ENCODE assay signal across 18 cellular contexts in the genomic region with DNA sequence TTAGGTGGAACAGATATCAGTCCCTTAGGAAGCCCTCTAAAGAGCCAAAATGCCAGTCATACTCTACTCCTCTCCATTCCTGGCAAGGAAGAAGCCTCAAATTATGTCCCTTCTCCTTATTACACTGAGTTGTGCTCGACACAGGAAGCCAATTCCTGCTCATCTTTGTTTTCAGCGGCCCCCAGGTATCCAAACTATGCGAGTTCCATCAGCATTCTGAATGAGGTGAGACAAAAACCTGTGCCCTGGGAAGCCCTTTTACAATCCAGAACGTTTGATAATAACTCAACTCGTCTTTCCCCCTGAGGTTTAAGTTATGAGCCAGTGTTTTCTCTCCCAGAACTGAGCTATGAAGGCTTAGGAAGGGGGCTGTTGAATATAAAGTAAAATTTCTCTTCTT.
DNase-seq lines count a peak whose midpoint lies in the region; ATAC-seq lines count a peak whose summit lies in the region.
"Had no signal": no experiment of that assay in that cellular context is flagged by ENCODE, and none has a peak within 500 bp of the region (broad histone marks: within the 10 kb centered on the region; RNA-seq: fewer than 3 reads in every experiment).

No MANE protein-coding gene starts in this region.

- no peaks in the 10 kb centered on the region for H4K20me1 ChIP-seq in Karpas-422 (ENCODE audit: insufficient read depth, low read depth, low read length)
- H4K20me1 ChIP-seq: BLaER1 treated with 17β-estradiol and CSF1 and Interleukin-3, amounts not matched to agents 10 nM and 100 nM had no signal

- no peaks in the 10 kb centered on the region for H3K27me3 ChIP-seq in HUES6 (ENCODE audit: control insufficient read depth, insufficient read depth, low read length)
- no peaks in the 10 kb centered on the region for H3K27me3 ChIP-seq in mesendoderm (ENCODE audit: insufficient read depth, low read length, poor library complexity)
- no peaks in the 10 kb centered on the region for H3K27me3 ChIP-seq in Karpas-422 (ENCODE audit: low read length)
- H3K27me3 ChIP-seq: BLaER1 treated with 17β-estradiol and CSF1 and Interleukin-3, amounts not matched to agents 10 nM and 100 nM had no signal

- H2AFZ ChIP-seq in Karpas-422 (ENCODE audit: low read length) = no peak overlapping the region

- peak overlapping the region; percentile 21; the same call in 1 of the 2 replicates for H3K4me3 ChIP-seq in HUES6 (ENCODE audit: low read depth, low read length)
- H3K4me3 ChIP-seq in mesendoderm (ENCODE audit: low read length) = no peak overlapping the region
- no peak overlapping the region for H3K4me3 ChIP-seq in Karpas-422 (ENCODE audit: low read length)
- H3K4me3 ChIP-seq: BLaER1 treated with 17β-estradiol and CSF1 and Interleukin-3, amounts not matched to agents 10 nM and 100 nM had no signal

- no peak overlapping the region for H4K5ac ChIP-seq in mesendoderm (ENCODE audit: low read length)

- H3K27ac ChIP-seq in HUES6 (ENCODE audit: low read depth, low read length) (peak overlapping the region; percentile 49), mesendoderm (ENCODE audit: low read depth, low read length) (peak overlapping the region; percentile 47), Karpas-422 (ENCODE audit: low read length) (no peak overlapping the region)
- H3K27ac ChIP-seq: BLaER1 treated with 17β-estradiol and CSF1 and Interleukin-3, amounts not matched to agents 10 nM and 100 nM had no signal

- no peaks in the 10 kb centered on the region for H3K79me1 ChIP-seq in mesendoderm (ENCODE audit: low read length)

- H3K9me2 ChIP-seq in Karpas-422 (replicated peaks; ENCODE audit: insufficient read depth, low read length) = 0 out of 2 replicates have a peak, but pooled peaks cover 3% of the 10 kb centered on the region
- H3K9me2 ChIP-seq: SK-N-SH had no signal

- no peak overlapping the region for H3K18ac ChIP-seq in mesendoderm (ENCODE audit: low read length)

- no peak overlapping the region for H3K4ac ChIP-seq in mesendoderm (ENCODE audit: low read depth, low read length)

- H3K23ac ChIP-seq in mesendoderm (ENCODE audit: low read length) = no peak overlapping the region

- H3K4me2 ChIP-seq in mesendoderm (ENCODE audit: low read length) = no peak overlapping the region
- no peak overlapping the region for H3K4me2 ChIP-seq in Karpas-422 (ENCODE audit: low read depth, low read length, poor library complexity, severe bottlenecking)
- H3K4me2 ChIP-seq: BLaER1 treated with 17β-estradiol and CSF1 and Interleukin-3, amounts not matched to agents 10 nM and 100 nM; SK-N-SH had no signal

- H3K79me2 ChIP-seq in mesendoderm (ENCODE audit: control insufficient read depth, insufficient read depth, low read length) = no peaks in the 10 kb centered on the region
- no peaks in the 10 kb centered on the region for H3K79me2 ChIP-seq in Karpas-422 (ENCODE audit: low read length)

- H3K4me1 ChIP-seq in HUES6 (ENCODE audit: control insufficient read depth, insufficient read depth, low read length) = peaks cover 18% of the 10 kb centered on the region
- H3K4me1 ChIP-seq in mesendoderm (ENCODE audit: control insufficient read depth, low read depth, low read length) = no peaks in the 10 kb centered on the region
- H3K4me1 ChIP-seq in Karpas-422 (ENCODE audit: low read length) = no peaks in the 10 kb centered on the region
- H3K4me1 ChIP-seq: BLaER1 treated with 17β-estradiol and CSF1 and Interleukin-3, amounts not matched to agents 10 nM and 100 nM had no signal

- no peak overlapping the region for H2BK5ac ChIP-seq in mesendoderm (ENCODE audit: low read length)

- no peak overlapping the region for H2AK5ac ChIP-seq in mesendoderm (ENCODE audit: low read length)

- H2BK15ac ChIP-seq in mesendoderm (replicated peaks; ENCODE audit: low read depth) = no peak overlapping the region

- H3K9ac ChIP-seq in HUES6 (ENCODE audit: low read length) (no peak overlapping the region), mesendoderm (ENCODE audit: low read length) (no peak overlapping the region), Karpas-422 (ENCODE audit: low read length) (no peak overlapping the region)
- H3K9ac ChIP-seq: BLaER1 treated with 17β-estradiol and CSF1 and Interleukin-3, amounts not matched to agents 10 nM and 100 nM; SK-N-SH had no signal

- DNase-seq in iPS DF 19.7 (ENCODE audit: low read depth, low spot score) (peak; percentile 54), mesendoderm (peak; percentile 90), NCI-H1417 treated with DMSO at 0.1 percent for 48 hours (lab: John Stamatoyannopoulos, UW) (no peak), Karpas-422 (no peak), NCI-H2081 treated with DMSO at 0.1 percent for 48 hours (lab: John Stamatoyannopoulos, UW) (no peak), sciatic nerve (ENCODE audit: low spot score) (no peak)
- DNase-seq: CD8-positive, alpha-beta memory T cell; KG1; NCI-H1092; NCI-H2081; NCI-H510A; NCI-H748 treated with DMSO at 0.1 percent for 48 hours; RPMI8226; SHP77 treated with DMSO at 0.1 percent for 48 hours; SK-N-SH had no signal

- H3K36me3 ChIP-seq in HUES6 (ENCODE audit: control insufficient read depth, insufficient read depth, low read length) = no peaks in the 10 kb centered on the region
- H3K36me3 ChIP-seq in mesendoderm (ENCODE audit: control insufficient read depth, insufficient read depth, low read length) = no peaks in the 10 kb centered on the region
- H3K36me3 ChIP-seq in Karpas-422 (ENCODE audit: insufficient read depth, low read length) = no peaks in the 10 kb centered on the region
- H3K36me3 ChIP-seq: BLaER1 treated with 17β-estradiol and CSF1 and Interleukin-3, amounts not matched to agents 10 nM and 100 nM had no signal

- WGBS in mesendoderm (ENCODE audit: extremely low coverage, insufficient coverage, low lambda C conversion rate) = no CpG with 5 or more reads among the region's 5 CpGs

- ATAC-seq in sciatic nerve = no peak
- ATAC-seq: HCT116 had no signal

- no peak overlapping the region for H4K8ac ChIP-seq in mesendoderm (ENCODE audit: low read depth, low read length)

- peak overlapping the region; percentile 17 for H3K56ac ChIP-seq in mesendoderm (ENCODE audit: low read length)

- no peak overlapping the region for H2BK120ac ChIP-seq in mesendoderm (ENCODE audit: low read depth, low read length)

- 0 out of 2 replicates have a peak, but pooled peaks cover 2% of the 10 kb centered on the region for H3K9me3 ChIP-seq in HUES6 (ENCODE audit: control insufficient read depth, insufficient read depth, low read depth, low read length)
- H3K9me3 ChIP-seq in Karpas-422 (ENCODE audit: low read length) = no peaks in the 10 kb centered on the region
- H3K9me3 ChIP-seq: BLaER1 treated with 17β-estradiol and CSF1 and Interleukin-3, amounts not matched to agents 10 nM and 100 nM had no signal

- intact Hi-C loops in sciatic nerve (cut with DNase I) = no loop called here

Comparison
In these comparisons a context has a peak if more than half of its experiments do, and no peak if none do; other contexts are left out.
1. DNase-seq: peak in iPS DF 19.7 (single experiment) and mesendoderm (single experiment); none in NCI-H1417 treated with DMSO at 0.1 percent for 48 hours (single experiment), Karpas-422 (single experiment), NCI-H2081 treated with DMSO at 0.1 percent for 48 hours (single experiment) and sciatic nerve (single experiment).